Comparison of ENCODE assay signal across 1 cellular context in genomic region chr1:107526524-107527198, GRCh38.
TF ChIP-seq lines count a peak whose summit lies in the region.

No MANE protein-coding gene starts in this region.

TF ChIP-seq in HepG2, 621 proteins besides CTCF, POLR2A, EP300 and RAD21 (continued from another document and continues in another):
- TF ChIP-seq ZC3H4 (CRISPR knock-in tag; IDR thresholded peaks at IDR 0.05; ENCODE audit: borderline replicate concordance), result no peak
- TF ChIP-seq NFIC (IDR thresholded peaks at IDR 0.05; ENCODE audit: low read length), result peak; percentile 99
- 0 out of 2 replicates have a peak, but pooled peaks have one; percentile 43 for TF ChIP-seq ZFP90 (CRISPR knock-in tag; IDR thresholded peaks at IDR 0.05; ENCODE audit: borderline replicate concordance)
- 0 out of 2 replicates have a peak, but pooled peaks have one; percentile 42 for TF ChIP-seq ZNF850 (CRISPR knock-in tag; conservative IDR thresholded peaks at IDR 0.05)
- peak; percentile 88 for TF ChIP-seq ZNF431 (CRISPR knock-in tag; IDR thresholded peaks at IDR 0.05; ENCODE audit: borderline replicate concordance, low read depth)
- peak; percentile 92 for TF ChIP-seq ZBTB7B (CRISPR knock-in tag; IDR thresholded peaks at IDR 0.05)
- peak; percentile 91 for TF ChIP-seq FOXO1 (CRISPR knock-in tag; IDR thresholded peaks at IDR 0.05)
- TF ChIP-seq TBL1XR1 (IDR thresholded peaks at IDR 0.05; ENCODE audit: borderline replicate concordance, low read length, partially characterized antibody), result peak; percentile 95
- peak; percentile 98 for TF ChIP-seq TFE3 (CRISPR knock-in tag; IDR thresholded peaks at IDR 0.05)
- TF ChIP-seq ZNF510 (CRISPR knock-in tag; IDR thresholded peaks at IDR 0.05; ENCODE audit: low read depth), result no peak
- peak; percentile 78 for TF ChIP-seq HNF1A (IDR thresholded peaks at IDR 0.05; ENCODE audit: low read depth)
- TF ChIP-seq HNF1A (CRISPR knock-in tag; IDR thresholded peaks at IDR 0.05; ENCODE audit: borderline replicate concordance), result peak; percentile 84
- TF ChIP-seq ONECUT2 (CRISPR knock-in tag; IDR thresholded peaks at IDR 0.05), result peak; percentile 95
- peak; percentile 99 for TF ChIP-seq ARID5B (CRISPR knock-in tag; IDR thresholded peaks at IDR 0.05)
- peak; percentile 77; the same call in 1 of the 2 replicates for TF ChIP-seq SIX1 (CRISPR knock-in tag; IDR thresholded peaks at IDR 0.05; ENCODE audit: borderline replicate concordance)
- TF ChIP-seq ZFX (CRISPR knock-in tag; IDR thresholded peaks at IDR 0.05; ENCODE audit: low read depth), result peak; percentile 33; the same call in 1 of the 2 replicates
- TF ChIP-seq ZFYVE20 (CRISPR knock-in tag; IDR thresholded peaks at IDR 0.05; ENCODE audit: borderline replicate concordance, low read depth), result no peak
- TF ChIP-seq ZNF839 (CRISPR knock-in tag; IDR thresholded peaks at IDR 0.05; ENCODE audit: borderline replicate concordance), result no peak
- no peak for TF ChIP-seq ARNT2 (CRISPR knock-in tag; IDR thresholded peaks at IDR 0.05; ENCODE audit: low read depth)
- TF ChIP-seq RXRA (CRISPR knock-in tag; IDR thresholded peaks at IDR 0.05), result peak; percentile 67; the same call in 1 of the 2 replicates
- no peak for TF ChIP-seq REL (CRISPR knock-in tag; conservative IDR thresholded peaks at IDR 0.05)
- TF ChIP-seq POGK (CRISPR knock-in tag; conservative IDR thresholded peaks at IDR 0.05), result peak; percentile 24; the same call in 1 of the 2 replicates
- 0 out of 2 replicates have a peak, but pooled peaks have one; percentile 58 for TF ChIP-seq ZNF124 (CRISPR knock-in tag; IDR thresholded peaks at IDR 0.05)
- TF ChIP-seq ZNF670 (CRISPR knock-in tag; IDR thresholded peaks at IDR 0.05; ENCODE audit: borderline replicate concordance), result 0 out of 2 replicates have a peak, but pooled peaks have one; percentile 24
- peak; percentile 89 for TF ChIP-seq PHF21A (CRISPR knock-in tag; IDR thresholded peaks at IDR 0.05)
- 0 out of 2 replicates have a peak, but pooled peaks have one; percentile 61 for TF ChIP-seq EHMT2 (IDR thresholded peaks at IDR 0.05; ENCODE audit: borderline replicate concordance, low read depth, low read length)
- TF ChIP-seq KAT2B (IDR thresholded peaks at IDR 0.05; ENCODE audit: borderline replicate concordance, low read depth, low read length), result peak; percentile 96
- TF ChIP-seq GATAD2A (CRISPR knock-in tag; IDR thresholded peaks at IDR 0.05), result peak; percentile 96
- peak; percentile 17; the same call in 1 of the 2 replicates for TF ChIP-seq SP5 (CRISPR knock-in tag; IDR thresholded peaks at IDR 0.05; ENCODE audit: borderline replicate concordance, low read depth)
- TF ChIP-seq HMGXB3 (CRISPR knock-in tag; IDR thresholded peaks at IDR 0.05; ENCODE audit: borderline replicate concordance), result 0 out of 2 replicates have a peak, but pooled peaks have one; percentile 7
- TF ChIP-seq SPEN (CRISPR knock-in tag; IDR thresholded peaks at IDR 0.05; ENCODE audit: low read depth), result no peak
- TF ChIP-seq HNRNPLL (IDR thresholded peaks at IDR 0.05; ENCODE audit: low read depth, low read length, poor library complexity, severe bottlenecking), result no peak
- TF ChIP-seq ZNF652 (CRISPR knock-in tag; IDR thresholded peaks at IDR 0.05; ENCODE audit: borderline replicate concordance, low read depth), result peak; percentile 30; the same call in 1 of the 2 replicates
- TF ChIP-seq TERF1 (CRISPR knock-in tag; IDR thresholded peaks at IDR 0.05), result no peak
- peak; percentile 57; the same call in 1 of the 2 replicates for TF ChIP-seq GATAD1 (CRISPR knock-in tag; IDR thresholded peaks at IDR 0.05)
- 0 out of 2 replicates have a peak, but pooled peaks have one; percentile 24 for TF ChIP-seq KDM4B (CRISPR knock-in tag; IDR thresholded peaks at IDR 0.05)
- peak; percentile 49; the same call in 1 of the 2 replicates for TF ChIP-seq ZNF788 (CRISPR knock-in tag; IDR thresholded peaks at IDR 0.05; ENCODE audit: borderline replicate concordance)
- TF ChIP-seq USF2 (IDR thresholded peaks at IDR 0.05; ENCODE audit: low read depth, low read length), result no peak
- TF ChIP-seq USF2 (CRISPR knock-in tag; IDR thresholded peaks at IDR 0.05; ENCODE audit: borderline replicate concordance), result peak; percentile 52; the same call in 1 of the 2 replicates
- no peak for TF ChIP-seq ATF5 (CRISPR knock-in tag; IDR thresholded peaks at IDR 0.05; ENCODE audit: low read depth)
- TF ChIP-seq NCOA2 (CRISPR knock-in tag; IDR thresholded peaks at IDR 0.05), result peak; percentile 97
